In the genomic region with DNA sequence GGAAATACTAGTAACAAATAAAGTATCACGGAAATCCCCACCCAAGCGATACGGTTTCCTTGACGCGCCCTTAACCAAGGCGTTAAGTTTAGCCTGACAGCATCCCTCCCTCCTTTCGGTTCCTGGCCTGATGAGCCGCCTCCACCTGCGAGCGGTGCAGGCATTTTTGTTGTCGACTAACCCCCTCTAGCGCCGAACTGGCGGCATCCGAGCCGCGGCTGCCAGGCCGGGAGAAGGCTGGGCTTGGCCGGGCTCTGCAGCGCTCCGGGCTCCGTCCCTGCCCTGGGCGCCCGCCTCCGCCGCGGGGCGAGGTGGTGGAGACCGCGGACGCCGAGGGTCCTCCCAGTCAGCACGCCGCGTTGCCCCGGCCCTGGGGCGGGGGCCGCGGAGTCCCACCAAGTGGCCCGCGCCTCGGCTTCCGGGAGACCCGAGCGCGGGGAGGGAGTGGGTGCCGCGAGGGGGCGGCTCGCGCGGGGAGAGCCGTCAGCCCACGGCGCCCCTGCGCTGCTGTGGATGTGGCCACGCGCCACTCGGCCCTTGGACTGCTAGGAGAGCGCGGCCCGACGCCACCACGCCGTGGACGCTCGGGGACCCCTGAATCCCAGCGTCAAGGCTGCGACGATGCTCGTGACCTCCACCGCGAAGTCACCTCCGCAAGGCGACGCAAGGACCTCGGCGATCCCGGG, we compare ENCODE assay signal across 8 cellular contexts. TPM values are rescaled to one million over a fixed set of nuclear protein-coding genes. Genes with fewer than 3 reads are reported as not detected.
DNase-seq lines count a peak whose midpoint lies in the region; ATAC-seq, FAIRE-seq and TF ChIP-seq lines count a peak whose summit lies in the region.

No MANE protein-coding gene starts in this region.

- peak; percentile 78 for TF ChIP-seq RAD21 in Ishikawa (IDR thresholded peaks at IDR 0.05; ENCODE audit: low read depth)

- H3K4me1 ChIP-seq in kidney (ENCODE audit: control insufficient read depth in 1 of 2, insufficient read depth in 1 of 2, low read depth in 1 of 2, low read length in 2 of 2) = peaks cover 5 to 7% of the 10 kb centered on the region in 2 donors

- no peaks in the 10 kb centered on the region for H3K9me3 ChIP-seq in kidney (ENCODE audit: control insufficient read depth in 1 of 2, low read length in 2 of 2)

- no peak overlapping the region for H3K27ac ChIP-seq in kidney (ENCODE audit: low read depth in 2 of 2, low read length in 2 of 2)

- H3K9ac ChIP-seq in kidney (ENCODE audit: low read length in 2 of 2) = peak overlapping the region in 1 of 2 donors; percentile 3

- peak; percentile 63 for TF ChIP-seq CTCF in kidney (IDR thresholded peaks at IDR 0.05; ENCODE audit: borderline replicate concordance, extremely low read depth, insufficient read depth)

- FAIRE-seq in kidney (lab: Jason Lieb, UNC) = no peak

- H3K4me3 ChIP-seq in kidney (ENCODE audit: low read length in 2 of 2) = peak overlapping the region; percentile 28 to 64

- DNase-seq in GM04504 (ENCODE audit: low read depth) (peak; percentile 13), SK-N-DZ (ENCODE audit: low spot score) (peak; percentile 79), cerebellar cortex (ENCODE audit: low spot score) (peak; percentile 89), kidney (peak; percentile 88), SW480 (ENCODE audit: low spot score) (no peak)
- peak; percentile 77 for DNase-seq in stimulated activated CD4-positive, alpha-beta T cell treated with anti-CD3 and anti-CD28 coated beads, Interleukin-15, amount 100 ng/mL, for 24 hours

- intact Hi-C loops in kidney (cut with DNase I) = no loop called here

- TF ChIP-seq EP300 in Ishikawa (IDR thresholded peaks at IDR 0.05; ENCODE audit: borderline replicate concordance) = no peak

- ATAC-seq in GM21723 (IDR thresholded peaks at IDR 0.05; ENCODE audit: unreplicated experiment) = peak; percentile 98

- no peaks in the 10 kb centered on the region for H3K36me3 ChIP-seq in kidney (ENCODE audit: control insufficient read depth in 1 of 2, insufficient read depth in 2 of 2, low read length in 2 of 2)

TF ChIP-seq in Ishikawa, 13 proteins besides CTCF, POLR2A, EP300 and RAD21:
- no peak for TF ChIP-seq CEBPB (IDR thresholded peaks at IDR 0.05)
- TF ChIP-seq FOXM1 (IDR thresholded peaks at IDR 0.05; ENCODE audit: borderline replicate concordance, low read depth) = no peak
- no peak for TF ChIP-seq MAX (IDR thresholded peaks at IDR 0.05)
- no peak for TF ChIP-seq CREB1 (IDR thresholded peaks at IDR 0.05; ENCODE audit: low read depth)
- no peak for TF ChIP-seq ZBTB7A (IDR thresholded peaks at IDR 0.05; ENCODE audit: low read depth)
- TF ChIP-seq, protein P1, sequence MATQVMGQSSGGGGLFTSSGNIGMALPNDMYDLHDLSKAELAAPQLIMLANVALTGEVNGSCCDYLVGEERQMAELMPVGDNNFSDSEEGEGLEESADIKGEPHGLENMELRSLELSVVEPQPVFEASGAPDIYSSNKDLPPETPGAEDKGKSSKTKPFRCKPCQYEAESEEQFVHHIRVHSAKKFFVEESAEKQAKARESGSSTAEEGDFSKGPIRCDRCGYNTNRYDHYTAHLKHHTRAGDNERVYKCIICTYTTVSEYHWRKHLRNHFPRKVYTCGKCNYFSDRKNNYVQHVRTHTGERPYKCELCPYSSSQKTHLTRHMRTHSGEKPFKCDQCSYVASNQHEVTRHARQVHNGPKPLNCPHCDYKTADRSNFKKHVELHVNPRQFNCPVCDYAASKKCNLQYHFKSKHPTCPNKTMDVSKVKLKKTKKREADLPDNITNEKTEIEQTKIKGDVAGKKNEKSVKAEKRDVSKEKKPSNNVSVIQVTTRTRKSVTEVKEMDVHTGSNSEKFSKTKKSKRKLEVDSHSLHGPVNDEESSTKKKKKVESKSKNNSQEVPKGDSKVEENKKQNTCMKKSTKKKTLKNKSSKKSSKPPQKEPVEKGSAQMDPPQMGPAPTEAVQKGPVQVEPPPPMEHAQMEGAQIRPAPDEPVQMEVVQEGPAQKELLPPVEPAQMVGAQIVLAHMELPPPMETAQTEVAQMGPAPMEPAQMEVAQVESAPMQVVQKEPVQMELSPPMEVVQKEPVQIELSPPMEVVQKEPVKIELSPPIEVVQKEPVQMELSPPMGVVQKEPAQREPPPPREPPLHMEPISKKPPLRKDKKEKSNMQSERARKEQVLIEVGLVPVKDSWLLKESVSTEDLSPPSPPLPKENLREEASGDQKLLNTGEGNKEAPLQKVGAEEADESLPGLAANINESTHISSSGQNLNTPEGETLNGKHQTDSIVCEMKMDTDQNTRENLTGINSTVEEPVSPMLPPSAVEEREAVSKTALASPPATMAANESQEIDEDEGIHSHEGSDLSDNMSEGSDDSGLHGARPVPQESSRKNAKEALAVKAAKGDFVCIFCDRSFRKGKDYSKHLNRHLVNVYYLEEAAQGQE (IDR thresholded peaks at IDR 0.05; ENCODE audit: low read depth) = no peak
- no peak for TF ChIP-seq TEAD4 (IDR thresholded peaks at IDR 0.05)
- TF ChIP-seq, protein P2, sequence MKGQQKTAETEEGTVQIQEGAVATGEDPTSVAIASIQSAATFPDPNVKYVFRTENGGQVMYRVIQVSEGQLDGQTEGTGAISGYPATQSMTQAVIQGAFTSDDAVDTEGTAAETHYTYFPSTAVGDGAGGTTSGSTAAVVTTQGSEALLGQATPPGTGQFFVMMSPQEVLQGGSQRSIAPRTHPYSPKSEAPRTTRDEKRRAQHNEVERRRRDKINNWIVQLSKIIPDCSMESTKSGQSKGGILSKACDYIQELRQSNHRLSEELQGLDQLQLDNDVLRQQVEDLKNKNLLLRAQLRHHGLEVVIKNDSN (IDR thresholded peaks at IDR 0.05) = no peak
- TF ChIP-seq NFIC (IDR thresholded peaks at IDR 0.05) = no peak
- no peak for TF ChIP-seq YY1 (IDR thresholded peaks at IDR 0.05; ENCODE audit: low read depth)
- TF ChIP-seq TCF12 (IDR thresholded peaks at IDR 0.05; ENCODE audit: low read depth) = no peak
- no peak for TF ChIP-seq TAF1 (IDR thresholded peaks at IDR 0.05; ENCODE audit: low read depth)
- no peak for TF ChIP-seq EGR1 (IDR thresholded peaks at IDR 0.05)

RNA-seq across cellular contexts. Expression of gene EPHA6, which starts 1.1 kb away (rescaled TPM):
- polyA plus RNA-seq in SK-N-DZ (2014; cell fraction: cytosol; rRNA removed) = 0.25 and 0.51 TPM in 2 replicates
- polyA plus RNA-seq in SK-N-DZ (2014; cell fraction: nucleus; rRNA removed) = 0.45 and 1.3 TPM in 2 replicates
- total RNA-seq in kidney = 0.66 TPM
- not detected for polyA plus RNA-seq in kidney (ENCODE audit: insufficient read depth, low read depth, low replicate concordance)
